In the genomic region with DNA sequence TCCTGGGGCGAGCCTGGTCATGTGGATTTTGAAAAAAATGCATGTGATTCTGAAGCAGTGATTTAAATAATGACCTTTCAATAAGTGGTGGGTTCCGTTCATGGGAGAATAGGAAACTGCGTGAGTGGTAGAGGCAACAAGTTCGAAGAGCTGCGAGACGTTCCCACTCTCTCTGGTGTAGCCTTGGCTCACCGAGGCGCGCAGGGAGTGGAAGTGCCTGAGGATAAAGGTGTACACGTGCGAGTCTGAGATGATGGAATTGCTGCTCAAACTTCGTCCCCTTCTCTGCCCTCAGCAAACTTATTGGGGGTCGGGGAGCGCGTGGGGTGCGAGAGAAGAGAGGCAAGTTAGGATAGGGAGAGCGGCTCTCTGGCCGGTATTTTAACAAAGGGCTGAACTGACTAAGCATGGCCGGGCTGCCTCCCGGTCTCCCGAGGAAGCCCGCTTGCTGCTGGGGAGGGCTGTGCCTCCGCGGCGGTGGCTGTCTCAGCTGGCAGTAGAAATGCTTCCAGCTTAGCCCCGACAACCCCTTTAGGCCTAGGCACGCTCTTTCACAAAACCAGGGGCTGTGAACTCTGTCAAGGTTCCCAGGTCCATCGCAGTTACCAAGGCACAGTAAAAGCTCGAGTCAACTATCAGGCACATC, we compare ENCODE assay signal across 1 cellular context.
TF ChIP-seq lines count a peak whose summit lies in the region.

No MANE protein-coding gene starts in this region.

TF ChIP-seq in HCT116, 20 proteins besides CTCF, POLR2A, EP300 and RAD21 (continued from another document):
- TF ChIP-seq, protein P1, sequence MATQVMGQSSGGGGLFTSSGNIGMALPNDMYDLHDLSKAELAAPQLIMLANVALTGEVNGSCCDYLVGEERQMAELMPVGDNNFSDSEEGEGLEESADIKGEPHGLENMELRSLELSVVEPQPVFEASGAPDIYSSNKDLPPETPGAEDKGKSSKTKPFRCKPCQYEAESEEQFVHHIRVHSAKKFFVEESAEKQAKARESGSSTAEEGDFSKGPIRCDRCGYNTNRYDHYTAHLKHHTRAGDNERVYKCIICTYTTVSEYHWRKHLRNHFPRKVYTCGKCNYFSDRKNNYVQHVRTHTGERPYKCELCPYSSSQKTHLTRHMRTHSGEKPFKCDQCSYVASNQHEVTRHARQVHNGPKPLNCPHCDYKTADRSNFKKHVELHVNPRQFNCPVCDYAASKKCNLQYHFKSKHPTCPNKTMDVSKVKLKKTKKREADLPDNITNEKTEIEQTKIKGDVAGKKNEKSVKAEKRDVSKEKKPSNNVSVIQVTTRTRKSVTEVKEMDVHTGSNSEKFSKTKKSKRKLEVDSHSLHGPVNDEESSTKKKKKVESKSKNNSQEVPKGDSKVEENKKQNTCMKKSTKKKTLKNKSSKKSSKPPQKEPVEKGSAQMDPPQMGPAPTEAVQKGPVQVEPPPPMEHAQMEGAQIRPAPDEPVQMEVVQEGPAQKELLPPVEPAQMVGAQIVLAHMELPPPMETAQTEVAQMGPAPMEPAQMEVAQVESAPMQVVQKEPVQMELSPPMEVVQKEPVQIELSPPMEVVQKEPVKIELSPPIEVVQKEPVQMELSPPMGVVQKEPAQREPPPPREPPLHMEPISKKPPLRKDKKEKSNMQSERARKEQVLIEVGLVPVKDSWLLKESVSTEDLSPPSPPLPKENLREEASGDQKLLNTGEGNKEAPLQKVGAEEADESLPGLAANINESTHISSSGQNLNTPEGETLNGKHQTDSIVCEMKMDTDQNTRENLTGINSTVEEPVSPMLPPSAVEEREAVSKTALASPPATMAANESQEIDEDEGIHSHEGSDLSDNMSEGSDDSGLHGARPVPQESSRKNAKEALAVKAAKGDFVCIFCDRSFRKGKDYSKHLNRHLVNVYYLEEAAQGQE (IDR thresholded peaks at IDR 0.05; ENCODE audit: low read depth) = no peak
- TF ChIP-seq, protein P2, sequence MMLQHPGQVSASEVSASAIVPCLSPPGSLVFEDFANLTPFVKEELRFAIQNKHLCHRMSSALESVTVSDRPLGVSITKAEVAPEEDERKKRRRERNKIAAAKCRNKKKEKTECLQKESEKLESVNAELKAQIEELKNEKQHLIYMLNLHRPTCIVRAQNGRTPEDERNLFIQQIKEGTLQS (IDR thresholded peaks at IDR 0.05) = no peak
- TF ChIP-seq EZH2phosphoT487 (IDR thresholded peaks at IDR 0.05; ENCODE audit: borderline replicate concordance) (no peak), FOSL1 (IDR thresholded peaks at IDR 0.05; ENCODE audit: low read depth) (no peak), YY1 (IDR thresholded peaks at IDR 0.05; ENCODE audit: extremely low read depth, insufficient replicate concordance, low read depth, low read length) (no peak), JUND (IDR thresholded peaks at IDR 0.05) (no peak), CEBPB (IDR thresholded peaks at IDR 0.05; ENCODE audit: low read depth) (no peak), SP1 (IDR thresholded peaks at IDR 0.05; ENCODE audit: low read depth) (no peak), SRF (IDR thresholded peaks at IDR 0.05; ENCODE audit: low read depth) (no peak), CBX3 (IDR thresholded peaks at IDR 0.05; ENCODE audit: low read depth) (no peak), EZH2 (IDR thresholded peaks at IDR 0.05) (no peak)
TF ChIP-seq in HCT116: peak in this region for 0.
